23 cellular contexts compared by ENCODE assay signal in genomic region chr1:76068953-76069561, GRCh38. TPM values are rescaled to one million over a fixed set of nuclear protein-coding genes. Genes with fewer than 3 reads are reported as not detected.
DNase-seq lines count a peak whose midpoint lies in the region; ATAC-seq and TF ChIP-seq lines count a peak whose summit lies in the region.
"Had no signal": no experiment of that assay in that cellular context is flagged by ENCODE, and none has a peak within 500 bp of the region (broad histone marks: within the 10 kb centered on the region; RNA-seq: fewer than 3 reads in every experiment).

No MANE protein-coding gene starts in this region.

- H3K4me2 ChIP-seq in skeletal muscle satellite cell (ENCODE audit: low read length) = peak overlapping the region; percentile 41

- no peak for ATAC-seq in left lobe of liver

- H3K36me3 ChIP-seq in skeletal muscle satellite cell (ENCODE audit: insufficient read depth, low read length) = no peaks in the 10 kb centered on the region
- H3K36me3 ChIP-seq: HAP-1, thoracic aorta had no signal

- DNase-seq in NCI-H1092 treated with DMSO at 0.1 percent for 48 hours (lab: John Stamatoyannopoulos, UW) (peak; percentile 8), NCI-H1092 (lab: John Stamatoyannopoulos, UW) (no peak), NCI-H510A (lab: John Stamatoyannopoulos, UW) (peak; percentile 16), fibroblast of pulmonary artery (ENCODE audit: low read depth) (peak; percentile 50), HUDEP-2 (lab: John Stamatoyannopoulos, UW; ENCODE audit: unreplicated experiment in 76 of 76) (no peak), amygdala (lab: John Stamatoyannopoulos, UW) (no peak), left lobe of liver (ENCODE audit: low spot score) (no peak)
- DNase-seq: 8988T; activated CD4-positive, alpha-beta T cell treated with anti-CD3 and anti-CD28 coated beads for 4 hours; activated CD8-positive, alpha-beta memory T cell treated with anti-CD3 and anti-CD28 coated beads, Interleukin-2, amount 50 U/mL, for 48 hours; activated gamma-delta T cell treated with Interleukin-2 at 50 U/mL for 16 hours; anterior cingulate cortex; C1 segment of cervical spinal cord; cerebellar nuclear complex; left cardiac atrium; NCI-H1436 treated with DMSO at 0.1 percent for 48 hours; NCI-H524; stimulated activated CD4-positive, alpha-beta T cell treated with anti-CD3 and anti-CD28 coated beads, Interleukin-4, amount 100 ng/mL, for 4 hours had no signal

- no peak overlapping the region for H3K9ac ChIP-seq in skeletal muscle satellite cell (ENCODE audit: low read depth, low read length)

- H3K4me1 ChIP-seq in skeletal muscle satellite cell (ENCODE audit: control insufficient read depth, insufficient read depth, low read length) = peaks cover 20% of the 10 kb centered on the region
- H3K4me1 ChIP-seq: HAP-1 had no signal

- no peaks in the 10 kb centered on the region for H3K9me3 ChIP-seq in skeletal muscle satellite cell (replicated peaks; ENCODE audit: low read length)
- H3K9me3 ChIP-seq: HAP-1, thoracic aorta had no signal

- no peaks in the 10 kb centered on the region for H3K27me3 ChIP-seq in skeletal muscle satellite cell (ENCODE audit: control insufficient read depth, insufficient read depth, low read length)

- no peak overlapping the region for H3K4me3 ChIP-seq in fibroblast of pulmonary artery (replicated peaks; ENCODE audit: low read depth, low read length)
- H3K4me3 ChIP-seq in skeletal muscle satellite cell (ENCODE audit: low read length) = no peak overlapping the region
- H3K4me3 ChIP-seq: HAP-1, skin epidermis, thoracic aorta had no signal

- no peak for TF ChIP-seq CTCF in fibroblast of pulmonary artery (IDR thresholded peaks at IDR 0.05; ENCODE audit: low read length, missing control alignments)

RNA-seq across cellular contexts. Expression of gene ST6GALNAC3, which starts 5.5 kb away (rescaled TPM):
- 0.87 and 1.5 TPM in 2 replicates for total RNA-seq in skeletal muscle satellite cell (2012; rRNA removed)
- total RNA-seq in left lobe of liver = 2.6 TPM
- total RNA-seq: osteoblast had no signal

Comparison
In these comparisons a context has a peak if more than half of its experiments do, and no peak if none do; other contexts are left out.
1. DNase-seq: peak in NCI-H1092 treated with DMSO at 0.1 percent for 48 hours (single experiment), NCI-H510A (single experiment) and fibroblast of pulmonary artery (single experiment); none in NCI-H1092 (single experiment), HUDEP-2 (0 of 76), amygdala (0 of 56) and left lobe of liver (single experiment).